8 cellular contexts compared by ENCODE assay signal in genomic region chr10:93703066-93703465, GRCh38. TPM values are rescaled to one million over a fixed set of nuclear protein-coding genes. Genes with fewer than 3 reads are reported as not detected.
DNase-seq lines count a peak whose midpoint lies in the region; ATAC-seq and TF ChIP-seq lines count a peak whose summit lies in the region.

No MANE protein-coding gene starts in this region.

- peak overlapping the region; percentile 89 for H3K4me2 ChIP-seq in smooth muscle cell

- H3K27ac ChIP-seq in heart left ventricle (peak overlapping the region; percentile 65 to 90 (median 86)), smooth muscle cell (ENCODE audit: low read depth) (peak overlapping the region; percentile 62)

- H3F3A ChIP-seq in smooth muscle cell (ENCODE audit: low read depth) = no peaks in the 10 kb centered on the region

- no peaks in the 10 kb centered on the region for H3K9me3 ChIP-seq in heart left ventricle
- no peaks in the 10 kb centered on the region for H3K9me3 ChIP-seq in smooth muscle cell (replicated peaks; ENCODE audit: low read depth)

- ATAC-seq in HG02642 (IDR thresholded peaks at IDR 0.05; ENCODE audit: poor library complexity, unreplicated experiment) (peak; percentile 5), heart left ventricle (peak in 1 of 4 donors; percentile 38), GM18519 (IDR thresholded peaks at IDR 0.05; ENCODE audit: low FRiP score, unreplicated experiment) (no peak), GM21737 (IDR thresholded peaks at IDR 0.05; ENCODE audit: unreplicated experiment) (no peak)

- H3K4me1 ChIP-seq in heart left ventricle (peaks cover 0 to 23% (median 9%) of the 10 kb centered on the region in 12 donors), smooth muscle cell (ENCODE audit: low read depth) (peaks cover 12% of the 10 kb centered on the region)

- peak; percentile 17 for DNase-seq in EL
- peak; percentile 6 to 31 for DNase-seq in SHP77 (lab: John Stamatoyannopoulos, UW)
- no peak for DNase-seq in heart left ventricle
- DNase-seq in smooth muscle cell (lab: John Stamatoyannopoulos, UW; ENCODE audit: unreplicated experiment) = no peak
- DNase-seq in HK-2 (ENCODE audit: unreplicated experiment) = no peak

- intact Hi-C loops in heart left ventricle (cut with DNase I) = loop anchor here in 6 of 10 donors (2.0 to 10.0 kb wide), 5 partner anchors 109 to 114 kb away; no protein-coding TSS in a partner anchor

- H3K4me3 ChIP-seq in heart left ventricle = peak overlapping the region; percentile 49 to 83 (median 69)
- H3K4me3 ChIP-seq in smooth muscle cell = peak overlapping the region; percentile 62

- WGBS in heart left ventricle, 4 donors = 3 to 8% (median 6%) methylated on average over 12 of the region's 12 CpGs
- WGBS in smooth muscle cell (ENCODE audit: low lambda C conversion rate) = 35% methylated on average over 12 of the region's 12 CpGs

- H4K20me1 ChIP-seq in smooth muscle cell (ENCODE audit: low read depth) = no peaks in the 10 kb centered on the region

- TF ChIP-seq CTCF in heart left ventricle (IDR thresholded peaks at IDR 0.05) = no peak
- no peak for TF ChIP-seq CTCF in smooth muscle cell (IDR thresholded peaks at IDR 0.05; ENCODE audit: borderline replicate concordance, insufficient read depth, poor library complexity, severe bottlenecking)

- H3K9ac ChIP-seq in smooth muscle cell (ENCODE audit: low read depth) = peak overlapping the region; percentile 75

- TF ChIP-seq POLR2A in heart left ventricle (IDR thresholded peaks at IDR 0.05) = no peak

- H3K36me3 ChIP-seq in heart left ventricle (peaks cover 0 to 21% (median 15%) of the 10 kb centered on the region in 9 donors), smooth muscle cell (ENCODE audit: low read depth) (no peaks in the 10 kb centered on the region)

- H3K79me2 ChIP-seq in smooth muscle cell (ENCODE audit: low read depth) = peaks cover 15% of the 10 kb centered on the region

- H3K27me3 ChIP-seq in heart left ventricle = no peaks in the 10 kb centered on the region
- H3K27me3 ChIP-seq in smooth muscle cell (ENCODE audit: low read depth) = no peaks in the 10 kb centered on the region

- H2AFZ ChIP-seq in smooth muscle cell (ENCODE audit: low read depth) = peak overlapping the region; percentile 98

RNA-seq across cellular contexts. Expression of gene FRA10AC1, which starts 0.7 kb away (rescaled TPM):
- 10 to 100 TPM in 6 of 9 donors, 1 to 10 TPM in 3; 5.0 to 20.4 (median 12.2) TPM for total RNA-seq in heart left ventricle
- 10 to 100 TPM in 1 of 2 donors, 1 to 10 TPM in 1; 8.4 to 16.5 TPM for polyA plus RNA-seq in heart left ventricle
- 12.3 and 12.5 TPM in 2 replicates for total RNA-seq in smooth muscle cell
- 11.2 and 14.4 TPM in 2 replicates for polyA plus RNA-seq in smooth muscle cell

RNA-seq across cellular contexts. Expression of gene LGI1, which starts 54.7 kb away (rescaled TPM):
- total RNA-seq in heart left ventricle (under 1 TPM in 2 of 9 donors, not detected in 7; 0.52 to 0.57 TPM), smooth muscle cell (1.2 and 6.7 TPM in 2 replicates)
- polyA plus RNA-seq in heart left ventricle (under 1 TPM in 1 of 2 donors, not detected in 1; 0.30 TPM), smooth muscle cell (2.0 TPM in 1 of 2 replicates, not detected in the other)

Comparison
In these comparisons a context has a peak if more than half of its experiments do, and no peak if none do; other contexts are left out.
1. DNase-seq: peak in EL (single experiment) and SHP77 (2 of 2); none in heart left ventricle (0 of 5), smooth muscle cell (single experiment) and HK-2 (single experiment).